In the genomic region with DNA sequence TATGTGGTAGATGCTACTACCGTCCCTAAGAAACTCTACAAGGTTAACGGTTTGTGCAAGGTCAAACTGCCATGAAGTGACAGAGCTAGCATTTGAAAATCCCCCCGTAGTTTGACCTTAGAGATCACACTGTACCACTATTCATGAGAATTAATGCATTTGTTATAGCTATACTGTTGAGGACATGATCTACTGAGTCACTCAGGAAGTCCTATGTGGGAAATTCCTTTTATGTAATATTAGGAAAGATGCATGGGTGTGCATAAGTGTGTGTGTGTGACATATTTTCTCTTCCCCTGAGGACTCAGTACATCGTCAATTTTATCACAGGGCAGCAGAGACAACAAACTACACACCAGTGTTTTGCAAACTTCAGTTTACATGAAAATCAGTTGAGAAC, we compare ENCODE assay signal across 28 cellular contexts.
"Had no signal": no experiment of that assay in that cellular context is flagged by ENCODE, and none has a peak within 500 bp of the region (broad histone marks: within the 10 kb centered on the region; RNA-seq: fewer than 3 reads in every experiment).

No MANE protein-coding gene starts in this region.

- H3K4me3 Mint-ChIP-seq: mesothelial cell of epicardium, naive B cell had no signal

- H3K36me3 Mint-ChIP-seq: mesothelial cell of epicardium had no signal

- FAIRE-seq: kidney, small intestine, urothelium cell line had no signal

- H3K4me2 ChIP-seq: hepatocyte had no signal

- H3K9me3 ChIP-seq: gastrocnemius medialis, heart left ventricle, mucosa of descending colon, ovary, right lobe of liver, thoracic aorta, tibial nerve, upper lobe of left lung had no signal

- H3K27ac Mint-ChIP-seq: mesothelial cell of epicardium, naive B cell, progenitor cell of endocrine pancreas had no signal

- H3K36me3 ChIP-seq: gastrocnemius medialis, heart left ventricle, ovary, right lobe of liver, thoracic aorta, tibial nerve, upper lobe of left lung had no signal

- H3K4me1 ChIP-seq: gastrocnemius medialis, right lobe of liver had no signal

- H2AFZ ChIP-seq: hepatocyte had no signal

- ATAC-seq: esophagus mucosa, gastrocnemius medialis, heart left ventricle, left lobe of liver, mucosa of descending colon, right lobe of liver had no signal

- DNase-seq: cerebellar nuclear complex; cortex of kidney; foreskin fibroblast; gastrocnemius medialis; heart left ventricle; kidney; mesenchymal stem cell; mucosa of descending colon; naive B cell; occipital lobe; ovary; right lobe of liver; small intestine; stimulated activated CD4-positive, alpha-beta T cell treated with anti-CD3 and anti-CD28 coated beads, Interleukin-15, amount 100 ng/mL, for 24 hours; stimulated activated CD4-positive, alpha-beta T cell treated with anti-CD3 and anti-CD28 coated beads, Interleukin-2, amount 100 ng/mL, for 48 hours; stimulated activated CD8-positive, alpha-beta memory T cell treated with anti-CD3 and anti-CD28 coated beads, Interleukin-4, amount 100 ng/mL, for 48 hours; stimulated activated naive CD4-positive, alpha-beta T cell treated with Interleukin-2 at 50 U/mL for 16 hours; upper lobe of left lung had no signal

- H3K9me3 Mint-ChIP-seq: mesothelial cell of epicardium, naive B cell had no signal

- H3K27ac ChIP-seq: epithelial cell of prostate, gastrocnemius medialis, heart left ventricle, hepatocyte, ovary, right lobe of liver, thoracic aorta, tibial nerve, upper lobe of left lung had no signal

- H3K27me3 Mint-ChIP-seq: naive B cell, progenitor cell of endocrine pancreas had no signal

- H3K27me3 ChIP-seq: gastrocnemius medialis, heart left ventricle, hepatocyte, ovary, right lobe of liver, tibial nerve, upper lobe of left lung had no signal

- H3K4me3 ChIP-seq: gastrocnemius medialis, heart left ventricle, hepatocyte, lung, mucosa of descending colon, ovary, right lobe of liver, thoracic aorta, tibial nerve, upper lobe of left lung had no signal
